In genomic region chr10:113438660-113439059, GRCh38 we compare ENCODE assay signal across 20 cellular contexts.
DNase-seq lines count a peak whose midpoint lies in the region; ATAC-seq, FAIRE-seq and TF ChIP-seq lines count a peak whose summit lies in the region.
"Had no signal": no experiment of that assay in that cellular context is flagged by ENCODE, and none has a peak within 500 bp of the region (broad histone marks: within the 10 kb centered on the region; RNA-seq: fewer than 3 reads in every experiment).

No MANE protein-coding gene starts in this region.

- no peak for ATAC-seq in GM19324 (IDR thresholded peaks at IDR 0.05; ENCODE audit: low FRiP score, unreplicated experiment)
- ATAC-seq in GM18498 (IDR thresholded peaks at IDR 0.05; ENCODE audit: unreplicated experiment), result no peak
- ATAC-seq: gastroesophageal sphincter, HCT116, right lobe of liver had no signal

- no peaks in the 10 kb centered on the region for H4K20me1 ChIP-seq in OCI-LY7 (ENCODE audit: insufficient read depth, low read length)

- CTCF ChIA-PET in OCI-LY7 (lab: Charles Lee; ENCODE audit: unreplicated experiment), result no interaction called here

- no peak for FAIRE-seq in H54 (lab: Jason Lieb, UNC)

- no peak overlapping the region for H3K4me2 ChIP-seq in OCI-LY7 (ENCODE audit: low read length)
- H3K4me2 ChIP-seq: KMS-11 had no signal

- H2AFZ ChIP-seq in OCI-LY7 (ENCODE audit: low read length), result no peak overlapping the region

- no TSS peak for BruUV-seq in OCI-LY7 (replicated peaks; lab: Mats Ljungman, UMichigan)

- intact Hi-C loops in OCI-LY7 (cut with micrococcal nuclease; ENCODE audit: unreplicated experiment), result no loop called here

- no peaks in the 10 kb centered on the region for H3K36me3 ChIP-seq in OCI-LY7 (ENCODE audit: insufficient read depth, low read length)
- H3K36me3 ChIP-seq: gastroesophageal sphincter, right lobe of liver had no signal

- no peak for TF ChIP-seq POLR2A in H54 (IDR thresholded peaks at IDR 0.05; ENCODE audit: low read depth, low read length)

- H3K4me1 ChIP-seq in OCI-LY7 (ENCODE audit: insufficient read depth, low read length, poor library complexity, severe bottlenecking), result no peaks in the 10 kb centered on the region
- H3K4me1 ChIP-seq: gastroesophageal sphincter had no signal

- no peaks in the 10 kb centered on the region for H3K79me2 ChIP-seq in OCI-LY7 (ENCODE audit: insufficient read depth, low read depth, low read length)

- DNase-seq in AG08395 (ENCODE audit: low spot score), result peak; percentile 85
- peak; percentile 13 for DNase-seq in H54 (ENCODE audit: insufficient read length, low spot score)
- peak; percentile 3 for DNase-seq in amniotic epithelial cell (ENCODE audit: low read depth)
- peak; percentile 50 for DNase-seq in fibroblast of the conjunctiva (ENCODE audit: low read depth)
- DNase-seq in OCI-LY7 (ENCODE audit: low spot score), result no peak
- DNase-seq in HT-29 (ENCODE audit: low spot score), result no peak
- DNase-seq: activated CD4-positive, CD25-positive, alpha-beta regulatory T cell treated with anti-CD3 and anti-CD28 coated beads, Interleukin-2, amount 50 U/mL, for 72 hours; activated CD8-positive, alpha-beta memory T cell treated with anti-CD3 and anti-CD28 coated beads for 24 hours; activated naive CD8-positive, alpha-beta T cell treated with anti-CD3 and anti-CD28 coated beads, Interleukin-2, amount 10 ng/mL, durations not matched to agents 7 days and 5 days; CD4-positive, alpha-beta memory T cell; NCI-H1105; NCI-H526 treated with DMSO at 0.1 percent for 48 hours; OCI-M1; T-helper 9 cell had no signal

- H3K9me2 ChIP-seq in OCI-LY7 (ENCODE audit: insufficient read depth, low read length), result no peaks in the 10 kb centered on the region

- no peak overlapping the region for H3K4me3 ChIP-seq in OCI-LY7 (ENCODE audit: low read depth, low read length, poor library complexity, severe bottlenecking)
- H3K4me3 ChIP-seq: gastroesophageal sphincter, right lobe of liver had no signal

- POLR2A ChIA-PET in OCI-LY7 (lab: Charles Lee), result no interaction called here

- TF ChIP-seq CTCF in OCI-LY7 (conservative IDR thresholded peaks at IDR 0.05; ENCODE audit: low read length), result no peak

- H3K9me3 ChIP-seq in OCI-LY7 (ENCODE audit: low read length), result no peaks in the 10 kb centered on the region
- H3K9me3 ChIP-seq: right lobe of liver had no signal

- H3K27ac ChIP-seq in OCI-LY7 (ENCODE audit: low read depth, low read length, poor library complexity, severe bottlenecking), result no peak overlapping the region
- H3K27ac ChIP-seq: gastroesophageal sphincter, KMS-11, right lobe of liver had no signal

Comparison
In these comparisons a context has a peak if more than half of its experiments do, and no peak if none do; other contexts are left out.
1. DNase-seq: peak in AG08395 (single experiment), H54 (single experiment), amniotic epithelial cell (single experiment) and fibroblast of the conjunctiva (single experiment); none in OCI-LY7 (single experiment) and HT-29 (single experiment).